ENCODE assay signal across 10 cellular contexts in the genomic region with DNA sequence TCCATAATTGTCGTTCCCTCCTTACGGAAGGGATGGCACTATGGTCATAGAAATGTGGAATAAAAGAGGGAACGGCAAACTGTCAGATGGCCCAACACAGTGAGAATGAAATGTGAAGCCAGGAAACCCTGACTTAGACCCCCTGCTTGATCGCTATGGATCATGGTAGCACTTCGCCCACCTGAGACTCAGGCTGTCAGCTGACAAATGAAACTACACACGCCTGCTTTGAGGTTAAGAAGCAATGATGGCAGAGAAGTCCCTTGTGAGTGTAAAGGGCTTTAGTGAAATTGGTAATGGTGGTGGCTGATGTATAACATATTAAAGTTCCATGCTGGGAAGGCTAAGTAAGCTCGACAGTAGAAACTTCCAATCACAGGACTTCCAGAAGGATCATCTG.
A peak's percentile ranks its signal among the peaks of the same experiment; 100 is the strongest.
DNase-seq lines count a peak whose midpoint lies in the region; ATAC-seq and TF ChIP-seq lines count a peak whose summit lies in the region.
"Had no signal": no experiment of that assay in that cellular context is flagged by ENCODE, and none has a peak within 500 bp of the region (broad histone marks: within the 10 kb centered on the region; RNA-seq: fewer than 3 reads in every experiment).

No MANE protein-coding gene starts in this region.

- H3K27me3 Mint-ChIP-seq in activated naive CD4-positive, alpha-beta T cell treated with anti-CD3 and anti-CD28 coated beads, Interleukin-2, amount 50 U/mL, for 24 hours, result no peaks in the 10 kb centered on the region
- H3K27me3 Mint-ChIP-seq in activated CD4-positive, alpha-beta memory T cell treated with anti-CD3 and anti-CD28 coated beads for 36 hours, result no peaks in the 10 kb centered on the region

- H3K9me3 ChIP-seq in hepatocyte (ENCODE audit: low read depth), result no peaks in the 10 kb centered on the region
- no peaks in the 10 kb centered on the region for H3K9me3 ChIP-seq in stomach smooth muscle (ENCODE audit: control insufficient read depth in 2 of 2, low read length in 2 of 2)

- H2AFZ ChIP-seq in hepatocyte, result no peak overlapping the region

- POLR2A ChIA-PET in activated CD4-positive, alpha-beta memory T cell treated with anti-CD3 and anti-CD28 coated beads for 36 hours (lab: Charles Lee), result interaction anchor here (0.6 to 2.3 kb wide), 6 partner anchors 23 to 138 kb away, joined by 3 to 6 read pairs (median 4); no protein-coding TSS in a partner anchor

- ATAC-seq in HG03095 (IDR thresholded peaks at IDR 0.05; ENCODE audit: unreplicated experiment), result no peak

- intact Hi-C loops in activated CD4-positive, alpha-beta memory T cell treated with anti-CD3 and anti-CD28 coated beads for 36 hours (cut with micrococcal nuclease), result loop anchor here (1.0 kb wide), 3 partner anchors 25 to 182 kb away; no protein-coding TSS in a partner anchor

- no peaks in the 10 kb centered on the region for H3K9me2 ChIP-seq in hepatocyte (replicated peaks; ENCODE audit: insufficient read depth)

- no peaks in the 10 kb centered on the region for H3K27me3 ChIP-seq in hepatocyte
- H3K27me3 ChIP-seq in stomach smooth muscle (ENCODE audit: control insufficient read depth in 1 of 2, insufficient read depth in 2 of 2, low read length in 2 of 2), result no peaks in the 10 kb centered on the region

- no peaks in the 10 kb centered on the region for H3K9me3 Mint-ChIP-seq in activated naive CD4-positive, alpha-beta T cell treated with anti-CD3 and anti-CD28 coated beads, Interleukin-2, amount 50 U/mL, for 24 hours
- peaks cover 16% of the 10 kb centered on the region for H3K9me3 Mint-ChIP-seq in activated CD4-positive, alpha-beta memory T cell treated with anti-CD3 and anti-CD28 coated beads for 36 hours

- H3K4me2 ChIP-seq in hepatocyte, result no peak overlapping the region
- H3K4me2 ChIP-seq: KMS-11 had no signal

- 96% methylated on average over 7 of the region's 7 CpGs for WGBS in hepatocyte (ENCODE audit: low lambda C conversion rate, missing lambda C conversion rate)

- H3K4me1 Mint-ChIP-seq in activated naive CD4-positive, alpha-beta T cell treated with anti-CD3 and anti-CD28 coated beads, Interleukin-2, amount 50 U/mL, for 24 hours, result peaks cover 56% of the 10 kb centered on the region
- peaks cover 65% of the 10 kb centered on the region for H3K4me1 Mint-ChIP-seq in activated CD4-positive, alpha-beta memory T cell treated with anti-CD3 and anti-CD28 coated beads for 36 hours (ENCODE audit: low read depth)

- H4K20me1 ChIP-seq in hepatocyte (ENCODE audit: insufficient read depth, poor library complexity, severe bottlenecking), result no peaks in the 10 kb centered on the region

- peak overlapping the region in 1 of 2 donors; percentile 26 for H3K9ac ChIP-seq in stomach smooth muscle (ENCODE audit: low read length in 2 of 2)
- H3K9ac ChIP-seq: KMS-11 had no signal

- H3K4me1 ChIP-seq in hepatocyte (ENCODE audit: insufficient read depth) (peaks cover 9% of the 10 kb centered on the region), stomach smooth muscle (ENCODE audit: control insufficient read depth, insufficient read depth, low read length) (peaks cover 13% of the 10 kb centered on the region)

- no peak overlapping the region for H3K4me3 ChIP-seq in hepatocyte
- H3K4me3 ChIP-seq in stomach smooth muscle (ENCODE audit: low read length in 2 of 2), result no peak overlapping the region

- peak overlapping the region; percentile 15 for H3K27ac ChIP-seq in hepatocyte
- H3K27ac ChIP-seq in stomach smooth muscle (ENCODE audit: low read length), result peak overlapping the region; percentile 13
- H3K27ac ChIP-seq: KMS-11 had no signal

- H3K36me3 ChIP-seq in hepatocyte (replicated peaks; ENCODE audit: insufficient read depth, low read depth), result no peaks in the 10 kb centered on the region
- peaks cover 9 to 10% of the 10 kb centered on the region in 2 donors for H3K36me3 ChIP-seq in stomach smooth muscle (ENCODE audit: control insufficient read depth in 2 of 2, insufficient read depth in 2 of 2, low read length in 2 of 2)

- H3K4me3 Mint-ChIP-seq in activated naive CD4-positive, alpha-beta T cell treated with anti-CD3 and anti-CD28 coated beads, Interleukin-2, amount 50 U/mL, for 24 hours, result no peak overlapping the region
- H3K4me3 Mint-ChIP-seq in activated CD4-positive, alpha-beta memory T cell treated with anti-CD3 and anti-CD28 coated beads for 36 hours, result peak overlapping the region; percentile 47

- H3K36me3 Mint-ChIP-seq in activated naive CD4-positive, alpha-beta T cell treated with anti-CD3 and anti-CD28 coated beads, Interleukin-2, amount 50 U/mL, for 24 hours, result peaks cover 18% of the 10 kb centered on the region
- peaks cover 66% of the 10 kb centered on the region for H3K36me3 Mint-ChIP-seq in activated CD4-positive, alpha-beta memory T cell treated with anti-CD3 and anti-CD28 coated beads for 36 hours

- no peaks in the 10 kb centered on the region for H3K79me2 ChIP-seq in hepatocyte

- DNase-seq in activated naive CD4-positive, alpha-beta T cell treated with Interleukin-2 at 50 U/mL for 16 hours, result no peak
- peak; percentile 35 for DNase-seq in activated CD4-positive, alpha-beta memory T cell treated with anti-CD3 and anti-CD28 coated beads for 36 hours
- no peak for DNase-seq in hepatocyte (ENCODE audit: low spot score)
- no peak for DNase-seq in activated CD4-positive, CD25-positive, alpha-beta regulatory T cell treated with anti-CD3 and anti-CD28 coated beads, Interleukin-2, amount 50 U/mL, for 72 hours
- no peak for DNase-seq in hepatic stellate cell (ENCODE audit: low spot score)
- DNase-seq: NCI-H2029 treated with DMSO at 0.1 percent for 48 hours had no signal

- TF ChIP-seq CTCF in hepatocyte (IDR thresholded peaks at IDR 0.05; ENCODE audit: poor library complexity), result no peak

- CTCF ChIA-PET in activated CD4-positive, alpha-beta memory T cell treated with anti-CD3 and anti-CD28 coated beads for 36 hours (lab: Charles Lee), result interaction anchor here (0.6 to 3.8 kb wide), 9 partner anchors 10 to 108 kb away, joined by 3 to 30 read pairs (median 4); a partner anchor contains a TSS

- H3K27ac Mint-ChIP-seq in activated naive CD4-positive, alpha-beta T cell treated with anti-CD3 and anti-CD28 coated beads, Interleukin-2, amount 50 U/mL, for 24 hours, result peak overlapping the region; percentile 88
- H3K27ac Mint-ChIP-seq in activated CD4-positive, alpha-beta memory T cell treated with anti-CD3 and anti-CD28 coated beads for 36 hours, result peak overlapping the region; percentile 93
